ENCODE assay signal across 34 cellular contexts in genomic region chr4:144304025-144304424, GRCh38.
"Had no signal": no experiment of that assay in that cellular context is flagged by ENCODE, and none has a peak within 500 bp of the region (broad histone marks: within the 10 kb centered on the region; RNA-seq: fewer than 3 reads in every experiment).

No MANE protein-coding gene starts in this region.

- H3K27me3 Mint-ChIP-seq: activated CD4-positive, alpha-beta memory T cell treated with anti-CD3 and anti-CD28 coated beads for 36 hours; activated CD4-positive, alpha-beta T cell treated with anti-CD3 and anti-CD28 coated beads for 36 hours; activated CD4-positive, alpha-beta T cell treated with anti-CD3 and anti-CD28 coated beads, Interleukin-2, amount 10 ng/mL, durations not matched to agents 24 days and 14 days; activated CD8-positive, alpha-beta memory T cell treated with anti-CD3 and anti-CD28 coated beads, Interleukin-2, amount 10 ng/mL, durations not matched to agents 7 days and 5 days; activated naive CD4-positive, alpha-beta T cell treated with anti-CD3 and anti-CD28 coated beads, Interleukin-2, amount 50 U/mL, for 24 hours; activated naive CD8-positive, alpha-beta T cell treated with anti-CD3 and anti-CD28 coated beads for 36 hours; activated naive CD8-positive, alpha-beta T cell treated with anti-CD3 and anti-CD28 coated beads, Interleukin-2, amount 50 U/mL, for 24 hours had no signal

- H3K27ac Mint-ChIP-seq: activated CD4-positive, alpha-beta memory T cell treated with anti-CD3 and anti-CD28 coated beads for 36 hours; activated CD4-positive, alpha-beta T cell treated with anti-CD3 and anti-CD28 coated beads for 36 hours; activated CD4-positive, alpha-beta T cell treated with anti-CD3 and anti-CD28 coated beads, Interleukin-2, amount 10 ng/mL, durations not matched to agents 24 days and 14 days; activated CD8-positive, alpha-beta memory T cell treated with anti-CD3 and anti-CD28 coated beads, Interleukin-2, amount 10 ng/mL, durations not matched to agents 7 days and 5 days; activated CD8-positive, alpha-beta T cell treated with anti-CD3 and anti-CD28 coated beads, Interleukin-2, amount 10 ng/mL, durations not matched to agents 7 days and 5 days; activated naive CD4-positive, alpha-beta T cell treated with anti-CD3 and anti-CD28 coated beads for 36 hours; activated naive CD4-positive, alpha-beta T cell treated with anti-CD3 and anti-CD28 coated beads, Interleukin-2, amount 50 U/mL, for 24 hours; activated naive CD8-positive, alpha-beta T cell treated with anti-CD3 and anti-CD28 coated beads for 36 hours; activated naive CD8-positive, alpha-beta T cell treated with anti-CD3 and anti-CD28 coated beads, Interleukin-2, amount 50 U/mL, for 24 hours; activated T-helper 1 cell treated with anti-CD3 and anti-CD28 coated beads, Interleukin-12 subunit alpha, Interleukin-12 subunit beta, Interleukin-2, Interleukin-4 antibody, amounts not matched to agents 30 ng/mL and 10 ng/mL and 1 ng/mL, durations not matched to agents 14 hours and 24 hours and 36 hours; activated T-helper 2 cell treated with anti-CD3 and anti-CD28 coated beads, Interferon-gamma antibody, Interleukin-2, Interleukin-4, amounts not matched to agents 10 μg/mL and 5 μg/mL and 100 μg/mL, durations not matched to agents 14 hours and 24 hours and 36 hours; brain had no signal

- H3K4me3 ChIP-seq: adrenal gland, breast epithelium, cardiac muscle cell, colonic mucosa, esophagus squamous epithelium, gastroesophageal sphincter, heart right ventricle had no signal

- H3K4me1 ChIP-seq: adrenal gland, breast epithelium, colonic mucosa, esophagus squamous epithelium, gastroesophageal sphincter, heart right ventricle had no signal

- H3K4me3 Mint-ChIP-seq: activated CD4-positive, alpha-beta memory T cell treated with anti-CD3 and anti-CD28 coated beads for 36 hours; activated CD4-positive, alpha-beta T cell treated with anti-CD3 and anti-CD28 coated beads for 36 hours; activated CD4-positive, alpha-beta T cell treated with anti-CD3 and anti-CD28 coated beads, Interleukin-2, amount 10 ng/mL, durations not matched to agents 24 days and 14 days; activated CD8-positive, alpha-beta memory T cell treated with anti-CD3 and anti-CD28 coated beads, Interleukin-2, amount 10 ng/mL, durations not matched to agents 7 days and 5 days; activated CD8-positive, alpha-beta T cell treated with anti-CD3 and anti-CD28 coated beads, Interleukin-2, amount 10 ng/mL, durations not matched to agents 7 days and 5 days; activated naive CD4-positive, alpha-beta T cell treated with anti-CD3 and anti-CD28 coated beads for 36 hours; activated naive CD4-positive, alpha-beta T cell treated with anti-CD3 and anti-CD28 coated beads, Interleukin-2, amount 50 U/mL, for 24 hours; activated naive CD8-positive, alpha-beta T cell treated with anti-CD3 and anti-CD28 coated beads for 36 hours; activated naive CD8-positive, alpha-beta T cell treated with anti-CD3 and anti-CD28 coated beads, Interleukin-2, amount 50 U/mL, for 24 hours; activated T-helper 1 cell treated with anti-CD3 and anti-CD28 coated beads, Interleukin-12 subunit alpha, Interleukin-12 subunit beta, Interleukin-2, Interleukin-4 antibody, amounts not matched to agents 30 ng/mL and 10 ng/mL and 1 ng/mL, durations not matched to agents 14 hours and 24 hours and 36 hours; brain had no signal

- H3K9me3 Mint-ChIP-seq: activated CD4-positive, alpha-beta memory T cell treated with anti-CD3 and anti-CD28 coated beads for 36 hours; activated CD4-positive, alpha-beta T cell treated with anti-CD3 and anti-CD28 coated beads, Interleukin-2, amount 10 ng/mL, durations not matched to agents 24 days and 14 days; activated naive CD4-positive, alpha-beta T cell treated with anti-CD3 and anti-CD28 coated beads for 36 hours; activated naive CD4-positive, alpha-beta T cell treated with anti-CD3 and anti-CD28 coated beads, Interleukin-2, amount 50 U/mL, for 24 hours; activated naive CD8-positive, alpha-beta T cell treated with anti-CD3 and anti-CD28 coated beads, Interleukin-2, amount 50 U/mL, for 24 hours; activated T-helper 1 cell treated with anti-CD3 and anti-CD28 coated beads, Interleukin-12 subunit alpha, Interleukin-12 subunit beta, Interleukin-2, Interleukin-4 antibody, amounts not matched to agents 30 ng/mL and 10 ng/mL and 1 ng/mL, durations not matched to agents 14 hours and 24 hours and 36 hours; activated T-helper 2 cell treated with anti-CD3 and anti-CD28 coated beads, Interferon-gamma antibody, Interleukin-2, Interleukin-4, amounts not matched to agents 10 μg/mL and 5 μg/mL and 100 μg/mL, durations not matched to agents 14 hours and 24 hours and 36 hours had no signal

- H3K36me3 Mint-ChIP-seq: activated CD4-positive, alpha-beta memory T cell treated with anti-CD3 and anti-CD28 coated beads for 36 hours; activated CD8-positive, alpha-beta memory T cell treated with anti-CD3 and anti-CD28 coated beads, Interleukin-2, amount 10 ng/mL, durations not matched to agents 7 days and 5 days; activated naive CD4-positive, alpha-beta T cell treated with anti-CD3 and anti-CD28 coated beads, Interleukin-2, amount 50 U/mL, for 24 hours; activated naive CD8-positive, alpha-beta T cell treated with anti-CD3 and anti-CD28 coated beads for 36 hours; brain had no signal

- FAIRE-seq: endometrium, endothelial cell of umbilical vein had no signal

- H3K36me3 ChIP-seq: adrenal gland, breast epithelium, cardiac muscle cell, colonic mucosa, esophagus squamous epithelium, gastroesophageal sphincter, heart right ventricle had no signal

- ATAC-seq: activated CD4-positive, alpha-beta T cell treated with anti-CD3 and anti-CD28 coated beads for 36 hours; activated CD8-positive, alpha-beta memory T cell treated with anti-CD3 and anti-CD28 coated beads, Interleukin-2, amount 10 ng/mL, durations not matched to agents 7 days and 5 days; activated CD8-positive, alpha-beta T cell treated with anti-CD3 and anti-CD28 coated beads, Interleukin-2, amount 10 ng/mL, durations not matched to agents 7 days and 5 days; activated naive CD8-positive, alpha-beta T cell treated with anti-CD3 and anti-CD28 coated beads, Interleukin-2, amount 50 U/mL, for 24 hours; gastroesophageal sphincter; heart right ventricle had no signal

- H3K4me1 Mint-ChIP-seq: activated CD4-positive, alpha-beta T cell treated with anti-CD3 and anti-CD28 coated beads for 36 hours; activated CD4-positive, alpha-beta T cell treated with anti-CD3 and anti-CD28 coated beads, Interleukin-2, amount 10 ng/mL, durations not matched to agents 24 days and 14 days; activated CD8-positive, alpha-beta memory T cell treated with anti-CD3 and anti-CD28 coated beads, Interleukin-2, amount 10 ng/mL, durations not matched to agents 7 days and 5 days; activated naive CD4-positive, alpha-beta T cell treated with anti-CD3 and anti-CD28 coated beads, Interleukin-2, amount 50 U/mL, for 24 hours; activated naive CD8-positive, alpha-beta T cell treated with anti-CD3 and anti-CD28 coated beads for 36 hours; activated naive CD8-positive, alpha-beta T cell treated with anti-CD3 and anti-CD28 coated beads, Interleukin-2, amount 50 U/mL, for 24 hours; brain had no signal

- H3K27ac ChIP-seq: adrenal gland, cardiac muscle cell, colonic mucosa, esophagus squamous epithelium, gastroesophageal sphincter, heart right ventricle had no signal

- H3K9me3 ChIP-seq: adrenal gland, breast epithelium, colonic mucosa, esophagus squamous epithelium, gastroesophageal sphincter had no signal

- H3K27me3 ChIP-seq: adrenal gland, breast epithelium, cardiac muscle cell, colonic mucosa, esophagus squamous epithelium, gastroesophageal sphincter, heart right ventricle had no signal

- DNase-seq: activated CD4-positive, alpha-beta memory T cell treated with anti-CD3 and anti-CD28 coated beads for 36 hours; activated CD4-positive, alpha-beta T cell treated with anti-CD3 and anti-CD28 coated beads for 36 hours; activated CD4-positive, alpha-beta T cell treated with anti-CD3 and anti-CD28 coated beads, Interleukin-2, amount 10 ng/mL, durations not matched to agents 24 days and 14 days; activated CD4-positive, CD25-positive, alpha-beta regulatory T cell; activated CD4-positive, CD25-positive, alpha-beta regulatory T cell treated with anti-CD3 and anti-CD28 coated beads, Interleukin-2, amount 50 U/mL, for 72 hours; activated CD8-positive, alpha-beta memory T cell treated with anti-CD3 and anti-CD28 coated beads, Interleukin-2, amount 10 ng/mL, durations not matched to agents 7 days and 5 days; activated CD8-positive, alpha-beta memory T cell treated with anti-CD3 and anti-CD28 coated beads, Interleukin-2, amount 50 U/mL, for 4 hours; activated CD8-positive, alpha-beta T cell treated with anti-CD3 and anti-CD28 coated beads, Interleukin-2, amount 10 ng/mL, durations not matched to agents 7 days and 5 days; activated effector memory CD4-positive, alpha-beta T cell treated with anti-CD3 and anti-CD28 coated beads, Interleukin-2, amount 50 U/mL, for 16 hours; activated naive CD4-positive, alpha-beta T cell treated with anti-CD3 and anti-CD28 coated beads for 36 hours; activated naive CD8-positive, alpha-beta T cell treated with anti-CD3 and anti-CD28 coated beads for 36 hours; activated naive CD8-positive, alpha-beta T cell treated with anti-CD3 and anti-CD28 coated beads, Interleukin-2, amount 50 U/mL, for 24 hours; activated T-cell treated with anti-CD3 and anti-CD28 coated beads, Interleukin-2, amount 50 U/mL, for 1 hour; activated T-cell treated with anti-CD3 and anti-CD28 coated beads, Interleukin-2, amount 50 U/mL, for 48 hours; adrenal gland; amygdala; aorta; central memory CD4-positive, alpha-beta T cell; cerebellar nuclear complex; colonic mucosa; effector CD8-positive, alpha-beta T cell; esophagus squamous epithelium; foreskin melanocyte; heart right ventricle; T-helper 2 cell had no signal
